1 cellular context compared by ENCODE assay signal in the genomic region with DNA sequence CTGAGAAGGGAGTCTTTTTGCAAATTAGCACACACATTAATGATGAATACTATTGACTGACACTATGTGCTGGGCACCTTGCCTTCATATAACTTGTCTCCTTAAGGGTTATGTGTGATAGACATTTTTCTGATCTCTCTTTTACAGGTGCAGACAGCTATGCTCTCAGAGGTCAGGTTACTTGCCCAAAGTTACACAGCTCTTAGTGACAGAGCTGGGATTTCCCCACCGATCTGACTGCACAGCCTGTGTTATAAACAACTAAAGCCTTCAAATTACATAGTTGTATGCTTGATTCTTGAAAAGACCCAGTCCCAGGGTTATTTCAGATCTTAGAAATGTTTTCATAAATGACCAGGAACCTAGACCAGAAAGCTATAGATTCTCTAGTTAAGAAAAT.
TF ChIP-seq lines count a peak whose summit lies in the region.

No MANE protein-coding gene starts in this region.

TF ChIP-seq in GM23338, 12 proteins besides CTCF, POLR2A, EP300 and RAD21 (continued from another document):
- TF ChIP-seq, protein P1, sequence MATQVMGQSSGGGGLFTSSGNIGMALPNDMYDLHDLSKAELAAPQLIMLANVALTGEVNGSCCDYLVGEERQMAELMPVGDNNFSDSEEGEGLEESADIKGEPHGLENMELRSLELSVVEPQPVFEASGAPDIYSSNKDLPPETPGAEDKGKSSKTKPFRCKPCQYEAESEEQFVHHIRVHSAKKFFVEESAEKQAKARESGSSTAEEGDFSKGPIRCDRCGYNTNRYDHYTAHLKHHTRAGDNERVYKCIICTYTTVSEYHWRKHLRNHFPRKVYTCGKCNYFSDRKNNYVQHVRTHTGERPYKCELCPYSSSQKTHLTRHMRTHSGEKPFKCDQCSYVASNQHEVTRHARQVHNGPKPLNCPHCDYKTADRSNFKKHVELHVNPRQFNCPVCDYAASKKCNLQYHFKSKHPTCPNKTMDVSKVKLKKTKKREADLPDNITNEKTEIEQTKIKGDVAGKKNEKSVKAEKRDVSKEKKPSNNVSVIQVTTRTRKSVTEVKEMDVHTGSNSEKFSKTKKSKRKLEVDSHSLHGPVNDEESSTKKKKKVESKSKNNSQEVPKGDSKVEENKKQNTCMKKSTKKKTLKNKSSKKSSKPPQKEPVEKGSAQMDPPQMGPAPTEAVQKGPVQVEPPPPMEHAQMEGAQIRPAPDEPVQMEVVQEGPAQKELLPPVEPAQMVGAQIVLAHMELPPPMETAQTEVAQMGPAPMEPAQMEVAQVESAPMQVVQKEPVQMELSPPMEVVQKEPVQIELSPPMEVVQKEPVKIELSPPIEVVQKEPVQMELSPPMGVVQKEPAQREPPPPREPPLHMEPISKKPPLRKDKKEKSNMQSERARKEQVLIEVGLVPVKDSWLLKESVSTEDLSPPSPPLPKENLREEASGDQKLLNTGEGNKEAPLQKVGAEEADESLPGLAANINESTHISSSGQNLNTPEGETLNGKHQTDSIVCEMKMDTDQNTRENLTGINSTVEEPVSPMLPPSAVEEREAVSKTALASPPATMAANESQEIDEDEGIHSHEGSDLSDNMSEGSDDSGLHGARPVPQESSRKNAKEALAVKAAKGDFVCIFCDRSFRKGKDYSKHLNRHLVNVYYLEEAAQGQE (IDR thresholded peaks at IDR 0.05; ENCODE audit: unreplicated experiment), result no peak
- TF ChIP-seq, protein P2, sequence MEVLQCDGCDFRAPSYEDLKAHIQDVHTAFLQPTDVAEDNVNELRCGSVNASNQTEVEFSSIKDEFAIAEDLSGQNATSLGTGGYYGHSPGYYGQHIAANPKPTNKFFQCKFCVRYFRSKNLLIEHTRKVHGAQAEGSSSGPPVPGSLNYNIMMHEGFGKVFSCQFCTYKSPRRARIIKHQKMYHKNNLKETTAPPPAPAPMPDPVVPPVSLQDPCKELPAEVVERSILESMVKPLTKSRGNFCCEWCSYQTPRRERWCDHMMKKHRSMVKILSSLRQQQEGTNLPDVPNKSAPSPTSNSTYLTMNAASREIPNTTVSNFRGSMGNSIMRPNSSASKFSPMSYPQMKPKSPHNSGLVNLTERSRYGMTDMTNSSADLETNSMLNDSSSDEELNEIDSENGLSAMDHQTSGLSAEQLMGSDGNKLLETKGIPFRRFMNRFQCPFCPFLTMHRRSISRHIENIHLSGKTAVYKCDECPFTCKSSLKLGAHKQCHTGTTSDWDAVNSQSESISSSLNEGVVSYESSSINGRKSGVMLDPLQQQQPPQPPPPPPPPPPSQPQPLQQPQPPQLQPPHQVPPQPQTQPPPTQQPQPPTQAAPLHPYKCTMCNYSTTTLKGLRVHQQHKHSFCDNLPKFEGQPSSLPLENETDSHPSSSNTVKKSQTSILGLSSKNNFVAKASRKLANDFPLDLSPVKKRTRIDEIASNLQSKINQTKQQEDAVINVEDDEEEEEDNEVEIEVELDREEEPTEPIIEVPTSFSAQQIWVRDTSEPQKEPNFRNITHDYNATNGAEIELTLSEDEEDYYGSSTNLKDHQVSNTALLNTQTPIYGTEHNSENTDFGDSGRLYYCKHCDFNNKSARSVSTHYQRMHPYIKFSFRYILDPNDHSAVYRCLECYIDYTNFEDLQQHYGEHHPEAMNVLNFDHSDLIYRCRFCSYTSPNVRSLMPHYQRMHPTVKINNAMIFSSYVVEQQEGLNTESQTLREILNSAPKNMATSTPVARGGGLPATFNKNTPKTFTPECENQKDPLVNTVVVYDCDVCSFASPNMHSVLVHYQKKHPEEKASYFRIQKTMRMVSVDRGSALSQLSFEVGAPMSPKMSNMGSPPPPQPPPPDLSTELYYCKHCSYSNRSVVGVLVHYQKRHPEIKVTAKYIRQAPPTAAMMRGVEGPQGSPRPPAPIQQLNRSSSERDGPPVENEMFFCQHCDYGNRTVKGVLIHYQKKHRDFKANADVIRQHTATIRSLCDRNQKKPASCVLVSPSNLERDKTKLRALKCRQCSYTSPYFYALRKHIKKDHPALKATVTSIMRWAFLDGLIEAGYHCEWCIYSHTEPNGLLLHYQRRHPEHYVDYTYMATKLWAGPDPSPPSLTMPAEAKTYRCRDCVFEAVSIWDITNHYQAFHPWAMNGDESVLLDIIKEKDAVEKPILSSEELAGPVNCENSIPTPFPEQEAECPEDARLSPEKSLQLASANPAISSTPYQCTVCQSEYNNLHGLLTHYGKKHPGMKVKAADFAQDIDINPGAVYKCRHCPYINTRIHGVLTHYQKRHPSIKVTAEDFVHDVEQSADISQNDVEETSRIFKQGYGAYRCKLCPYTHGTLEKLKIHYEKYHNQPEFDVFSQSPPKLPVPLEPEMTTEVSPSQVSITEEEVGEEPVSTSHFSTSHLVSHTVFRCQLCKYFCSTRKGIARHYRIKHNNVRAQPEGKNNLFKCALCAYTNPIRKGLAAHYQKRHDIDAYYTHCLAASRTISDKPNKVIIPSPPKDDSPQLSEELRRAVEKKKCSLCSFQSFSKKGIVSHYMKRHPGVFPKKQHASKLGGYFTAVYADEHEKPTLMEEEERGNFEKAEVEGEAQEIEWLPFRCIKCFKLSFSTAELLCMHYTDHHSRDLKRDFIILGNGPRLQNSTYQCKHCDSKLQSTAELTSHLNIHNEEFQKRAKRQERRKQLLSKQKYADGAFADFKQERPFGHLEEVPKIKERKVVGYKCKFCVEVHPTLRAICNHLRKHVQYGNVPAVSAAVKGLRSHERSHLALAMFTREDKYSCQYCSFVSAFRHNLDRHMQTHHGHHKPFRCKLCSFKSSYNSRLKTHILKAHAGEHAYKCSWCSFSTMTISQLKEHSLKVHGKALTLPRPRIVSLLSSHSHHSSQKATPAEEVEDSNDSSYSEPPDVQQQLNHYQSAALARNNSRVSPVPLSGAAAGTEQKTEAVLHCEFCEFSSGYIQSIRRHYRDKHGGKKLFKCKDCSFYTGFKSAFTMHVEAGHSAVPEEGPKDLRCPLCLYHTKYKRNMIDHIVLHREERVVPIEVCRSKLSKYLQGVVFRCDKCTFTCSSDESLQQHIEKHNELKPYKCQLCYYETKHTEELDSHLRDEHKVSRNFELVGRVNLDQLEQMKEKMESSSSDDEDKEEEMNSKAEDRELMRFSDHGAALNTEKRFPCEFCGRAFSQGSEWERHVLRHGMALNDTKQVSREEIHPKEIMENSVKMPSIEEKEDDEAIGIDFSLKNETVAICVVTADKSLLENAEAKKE (CRISPR knock-in tag; IDR thresholded peaks at IDR 0.05), result no peak
- TF ChIP-seq, protein P3, sequence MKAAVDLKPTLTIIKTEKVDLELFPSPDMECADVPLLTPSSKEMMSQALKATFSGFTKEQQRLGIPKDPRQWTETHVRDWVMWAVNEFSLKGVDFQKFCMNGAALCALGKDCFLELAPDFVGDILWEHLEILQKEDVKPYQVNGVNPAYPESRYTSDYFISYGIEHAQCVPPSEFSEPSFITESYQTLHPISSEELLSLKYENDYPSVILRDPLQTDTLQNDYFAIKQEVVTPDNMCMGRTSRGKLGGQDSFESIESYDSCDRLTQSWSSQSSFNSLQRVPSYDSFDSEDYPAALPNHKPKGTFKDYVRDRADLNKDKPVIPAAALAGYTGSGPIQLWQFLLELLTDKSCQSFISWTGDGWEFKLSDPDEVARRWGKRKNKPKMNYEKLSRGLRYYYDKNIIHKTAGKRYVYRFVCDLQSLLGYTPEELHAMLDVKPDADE (IDR thresholded peaks at IDR 0.05), result no peak
- no peak for TF ChIP-seq STAT1 (IDR thresholded peaks at IDR 0.05; ENCODE audit: unreplicated experiment)
- TF ChIP-seq EZH2 (IDR thresholded peaks at IDR 0.05; ENCODE audit: low read depth, unreplicated experiment), result no peak
